1 cellular context compared by ENCODE assay signal in genomic region chr1:204102029-204102611, GRCh38.
TF ChIP-seq lines count a peak whose summit lies in the region.

No MANE protein-coding gene starts in this region.

TF ChIP-seq in HepG2, 621 proteins besides CTCF, POLR2A, EP300 and RAD21 (continued from another document):
- TF ChIP-seq AKNA (CRISPR knock-in tag; IDR thresholded peaks at IDR 0.05; ENCODE audit: borderline replicate concordance) (no peak), ZBTB20 (CRISPR knock-in tag; IDR thresholded peaks at IDR 0.05; ENCODE audit: borderline replicate concordance, low read depth) (0 out of 2 replicates have a peak, but pooled peaks have one; percentile 32), FOXP1 (IDR thresholded peaks at IDR 0.05) (no peak), FOXP1 (CRISPR knock-in tag; IDR thresholded peaks at IDR 0.05) (peak; percentile 69), ZNF382 (CRISPR knock-in tag; IDR thresholded peaks at IDR 0.05; ENCODE audit: borderline replicate concordance) (no peak), SMAD3 (CRISPR knock-in tag; IDR thresholded peaks at IDR 0.05) (peak; percentile 83), SMYD3 (CRISPR knock-in tag; IDR thresholded peaks at IDR 0.05) (no peak), SIX1 (CRISPR knock-in tag; IDR thresholded peaks at IDR 0.05; ENCODE audit: borderline replicate concordance) (no peak), ZNF672 (CRISPR knock-in tag; IDR thresholded peaks at IDR 0.05) (no peak), ZNF597 (CRISPR knock-in tag; IDR thresholded peaks at IDR 0.05) (no peak), ZNF30 (CRISPR knock-in tag; IDR thresholded peaks at IDR 0.05) (no peak), HOXA9 (CRISPR knock-in tag; IDR thresholded peaks at IDR 0.05; ENCODE audit: borderline replicate concordance) (no peak), KDM5B (CRISPR knock-in tag; IDR thresholded peaks at IDR 0.05; ENCODE audit: borderline replicate concordance) (no peak), MAFK (conservative IDR thresholded peaks at IDR 0.05 in 1 of 2, IDR thresholded peaks at IDR 0.05 in 1 of 2; ENCODE audit: low read length in 2 of 2) (no peak), TFE3 (CRISPR knock-in tag; IDR thresholded peaks at IDR 0.05) (no peak), RARG (CRISPR knock-in tag; IDR thresholded peaks at IDR 0.05; ENCODE audit: low read depth) (no peak), TEF (CRISPR knock-in tag; IDR thresholded peaks at IDR 0.05) (no peak), CREB1 (IDR thresholded peaks at IDR 0.05) (no peak), CREB1 (CRISPR knock-in tag; IDR thresholded peaks at IDR 0.05) (no peak), ZNF709 (CRISPR knock-in tag; IDR thresholded peaks at IDR 0.05) (peak; percentile 43; the same call in 1 of the 2 replicates), ZNF12 (CRISPR knock-in tag; IDR thresholded peaks at IDR 0.05) (peak; percentile 61; the same call in 1 of the 2 replicates), ZNF10 (CRISPR knock-in tag; IDR thresholded peaks at IDR 0.05; ENCODE audit: borderline replicate concordance, low read depth) (no peak), XRCC5 (optimal IDR thresholded peaks at IDR 0.05; ENCODE audit: low read length) (no peak), ZFAT (CRISPR knock-in tag; conservative IDR thresholded peaks at IDR 0.05) (no peak), NFE2 (CRISPR knock-in tag; IDR thresholded peaks at IDR 0.05) (no peak), MBD4 (IDR thresholded peaks at IDR 0.05; ENCODE audit: borderline replicate concordance, low read length) (no peak), ZMAT5 (CRISPR knock-in tag; IDR thresholded peaks at IDR 0.05; ENCODE audit: borderline replicate concordance, low read depth) (no peak), ZNF354B (CRISPR knock-in tag; IDR thresholded peaks at IDR 0.05) (peak; percentile 83; the same call in 1 of the 2 replicates), MTA3 (CRISPR knock-in tag; IDR thresholded peaks at IDR 0.05) (no peak), ZBTB25 (CRISPR knock-in tag; IDR thresholded peaks at IDR 0.05) (peak; percentile 57), NR2F6 (IDR thresholded peaks at IDR 0.05) (peak; percentile 54), NR2F6 (CRISPR knock-in tag; IDR thresholded peaks at IDR 0.05) (peak; percentile 70), NKX3-1 (CRISPR knock-in tag; IDR thresholded peaks at IDR 0.05) (no peak), FOXK2 (IDR thresholded peaks at IDR 0.05) (0 out of 2 replicates have a peak, but pooled peaks have one; percentile 28), ZBTB43 (CRISPR knock-in tag; conservative IDR thresholded peaks at IDR 0.05) (no peak)
- TF ChIP-seq, protein P1, sequence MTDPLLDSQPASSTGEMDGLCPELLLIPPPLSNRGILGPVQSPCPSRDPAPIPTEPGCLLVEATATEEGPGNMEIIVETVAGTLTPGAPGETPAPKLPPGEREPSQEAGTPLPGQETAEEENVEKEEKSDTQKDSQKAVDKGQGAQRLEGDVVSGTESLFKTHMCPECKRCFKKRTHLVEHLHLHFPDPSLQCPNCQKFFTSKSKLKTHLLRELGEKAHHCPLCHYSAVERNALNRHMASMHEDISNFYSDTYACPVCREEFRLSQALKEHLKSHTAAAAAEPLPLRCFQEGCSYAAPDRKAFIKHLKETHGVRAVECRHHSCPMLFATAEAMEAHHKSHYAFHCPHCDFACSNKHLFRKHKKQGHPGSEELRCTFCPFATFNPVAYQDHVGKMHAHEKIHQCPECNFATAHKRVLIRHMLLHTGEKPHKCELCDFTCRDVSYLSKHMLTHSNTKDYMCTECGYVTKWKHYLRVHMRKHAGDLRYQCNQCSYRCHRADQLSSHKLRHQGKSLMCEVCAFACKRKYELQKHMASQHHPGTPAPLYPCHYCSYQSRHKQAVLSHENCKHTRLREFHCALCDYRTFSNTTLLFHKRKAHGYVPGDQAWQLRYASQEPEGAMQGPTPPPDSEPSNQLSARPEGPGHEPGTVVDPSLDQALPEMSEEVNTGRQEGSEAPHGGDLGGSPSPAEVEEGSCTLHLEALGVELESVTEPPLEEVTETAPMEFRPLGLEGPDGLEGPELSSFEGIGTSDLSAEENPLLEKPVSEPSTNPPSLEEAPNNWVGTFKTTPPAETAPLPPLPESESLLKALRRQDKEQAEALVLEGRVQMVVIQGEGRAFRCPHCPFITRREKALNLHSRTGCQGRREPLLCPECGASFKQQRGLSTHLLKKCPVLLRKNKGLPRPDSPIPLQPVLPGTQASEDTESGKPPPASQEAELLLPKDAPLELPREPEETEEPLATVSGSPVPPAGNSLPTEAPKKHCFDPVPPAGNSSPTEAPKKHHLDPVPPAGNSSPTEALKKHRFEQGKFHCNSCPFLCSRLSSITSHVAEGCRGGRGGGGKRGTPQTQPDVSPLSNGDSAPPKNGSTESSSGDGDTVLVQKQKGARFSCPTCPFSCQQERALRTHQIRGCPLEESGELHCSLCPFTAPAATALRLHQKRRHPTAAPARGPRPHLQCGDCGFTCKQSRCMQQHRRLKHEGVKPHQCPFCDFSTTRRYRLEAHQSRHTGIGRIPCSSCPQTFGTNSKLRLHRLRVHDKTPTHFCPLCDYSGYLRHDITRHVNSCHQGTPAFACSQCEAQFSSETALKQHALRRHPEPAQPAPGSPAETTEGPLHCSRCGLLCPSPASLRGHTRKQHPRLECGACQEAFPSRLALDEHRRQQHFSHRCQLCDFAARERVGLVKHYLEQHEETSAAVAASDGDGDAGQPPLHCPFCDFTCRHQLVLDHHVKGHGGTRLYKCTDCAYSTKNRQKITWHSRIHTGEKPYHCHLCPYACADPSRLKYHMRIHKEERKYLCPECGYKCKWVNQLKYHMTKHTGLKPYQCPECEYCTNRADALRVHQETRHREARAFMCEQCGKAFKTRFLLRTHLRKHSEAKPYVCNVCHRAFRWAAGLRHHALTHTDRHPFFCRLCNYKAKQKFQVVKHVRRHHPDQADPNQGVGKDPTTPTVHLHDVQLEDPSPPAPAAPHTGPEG (CRISPR knock-in tag; IDR thresholded peaks at IDR 0.05), result no peak
- TF ChIP-seq, protein P2, sequence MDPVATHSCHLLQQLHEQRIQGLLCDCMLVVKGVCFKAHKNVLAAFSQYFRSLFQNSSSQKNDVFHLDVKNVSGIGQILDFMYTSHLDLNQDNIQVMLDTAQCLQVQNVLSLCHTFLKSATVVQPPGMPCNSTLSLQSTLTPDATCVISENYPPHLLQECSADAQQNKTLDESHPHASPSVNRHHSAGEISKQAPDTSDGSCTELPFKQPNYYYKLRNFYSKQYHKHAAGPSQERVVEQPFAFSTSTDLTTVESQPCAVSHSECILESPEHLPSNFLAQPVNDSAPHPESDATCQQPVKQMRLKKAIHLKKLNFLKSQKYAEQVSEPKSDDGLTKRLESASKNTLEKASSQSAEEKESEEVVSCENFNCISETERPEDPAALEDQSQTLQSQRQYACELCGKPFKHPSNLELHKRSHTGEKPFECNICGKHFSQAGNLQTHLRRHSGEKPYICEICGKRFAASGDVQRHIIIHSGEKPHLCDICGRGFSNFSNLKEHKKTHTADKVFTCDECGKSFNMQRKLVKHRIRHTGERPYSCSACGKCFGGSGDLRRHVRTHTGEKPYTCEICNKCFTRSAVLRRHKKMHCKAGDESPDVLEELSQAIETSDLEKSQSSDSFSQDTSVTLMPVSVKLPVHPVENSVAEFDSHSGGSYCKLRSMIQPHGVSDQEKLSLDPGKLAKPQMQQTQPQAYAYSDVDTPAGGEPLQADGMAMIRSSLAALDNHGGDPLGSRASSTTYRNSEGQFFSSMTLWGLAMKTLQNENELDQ (CRISPR knock-in tag; IDR thresholded peaks at IDR 0.05; ENCODE audit: borderline replicate concordance), result no peak
